ENCODE assay signal across 10 cellular contexts in the genomic region with DNA sequence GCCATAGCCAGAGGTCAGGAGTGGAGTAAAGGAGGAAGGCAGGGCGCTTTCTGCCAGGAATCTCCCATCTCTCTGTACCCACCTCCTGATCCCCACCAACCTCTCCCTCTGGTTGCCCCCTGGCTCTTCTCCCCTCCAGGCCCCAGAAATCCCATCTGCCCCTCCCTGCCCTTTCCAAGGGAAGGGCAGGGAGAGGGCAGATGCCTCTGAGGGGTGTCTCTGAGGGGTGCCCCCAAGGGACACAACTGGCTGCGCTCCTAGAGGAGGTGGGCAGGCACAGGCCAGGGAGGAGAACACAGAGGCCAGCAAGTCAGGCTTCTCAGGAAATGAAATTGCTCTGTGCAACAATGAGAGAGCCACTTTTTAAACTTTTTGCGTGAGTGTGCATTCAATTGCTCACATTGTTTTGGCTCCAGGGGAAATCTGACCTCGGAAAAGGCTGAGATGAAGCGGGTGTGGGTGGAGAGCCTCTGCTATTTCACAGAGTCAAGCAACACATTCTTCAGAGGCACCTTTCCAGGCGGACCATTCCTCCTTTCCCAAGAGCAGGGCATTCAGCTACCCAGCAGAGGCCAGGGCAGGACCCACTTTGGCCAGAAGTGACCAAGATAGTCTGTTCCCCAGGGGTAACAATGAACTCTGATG.
A peak's percentile ranks its signal among the peaks of the same experiment; 100 is the strongest.
DNase-seq lines count a peak whose midpoint lies in the region; ATAC-seq and TF ChIP-seq lines count a peak whose summit lies in the region.
"Had no signal": no experiment of that assay in that cellular context is flagged by ENCODE, and none has a peak within 500 bp of the region (broad histone marks: within the 10 kb centered on the region; RNA-seq: fewer than 3 reads in every experiment).

No MANE protein-coding gene starts in this region.

- no peak overlapping the region for H3K4me3 ChIP-seq in cardiac muscle cell
- H3K4me3 ChIP-seq: MG63 had no signal

- DNase-seq in EL (peak; percentile 41), amniotic stem cell (lab: John Stamatoyannopoulos, UW) (peak; percentile 37), cardiac muscle cell (ENCODE audit: low read depth in 1 of 2, low spot score in 1 of 2) (peak; percentile 28 to 68), posterior vena cava (ENCODE audit: low spot score) (peak; percentile 55), NK-92 (lab: John Stamatoyannopoulos, UW; ENCODE audit: unreplicated experiment) (no peak)
- DNase-seq in stimulated activated CD4-positive, alpha-beta T cell treated with anti-CD3 and anti-CD28 coated beads, Interleukin-4, amount 100 ng/mL, for 4 hours, result no peak
- DNase-seq in activated CD4-positive, alpha-beta T cell treated with anti-CD3 and anti-CD28 coated beads for 48 hours, result no peak
- DNase-seq: MG63, NCI-H748 treated with DMSO at 0.1 percent for 48 hours had no signal

- H3K9me3 ChIP-seq in cardiac muscle cell (ENCODE audit: low read depth), result no peaks in the 10 kb centered on the region
- H3K9me3 ChIP-seq: MG63 had no signal

- peak overlapping the region; percentile 96 for H3K27ac ChIP-seq in cardiac muscle cell

- no peaks in the 10 kb centered on the region for H3K36me3 ChIP-seq in cardiac muscle cell

- no peak for ATAC-seq in HG02798 (IDR thresholded peaks at IDR 0.05; ENCODE audit: poor library complexity, unreplicated experiment)

- H3K27me3 ChIP-seq in cardiac muscle cell, result no peaks in the 10 kb centered on the region
- H3K27me3 ChIP-seq: MG63 had no signal

- intact Hi-C loops in posterior vena cava (cut with DNase I), result loop anchor here in 1 of 2 donors (5.0 kb wide), 1 partner anchor 102 kb away; no protein-coding TSS in a partner anchor

- H3K4me1 ChIP-seq in cardiac muscle cell (ENCODE audit: low read depth), result peaks cover 59% of the 10 kb centered on the region

- no peak for TF ChIP-seq CTCF in cardiac muscle cell (IDR thresholded peaks at IDR 0.05; ENCODE audit: low read depth, low read length)

Comparison
In these comparisons a context has a peak if more than half of its experiments do, and no peak if none do; other contexts are left out.
1. DNase-seq: peak in EL (single experiment), amniotic stem cell (single experiment), cardiac muscle cell (2 of 2) and posterior vena cava (single experiment); none in stimulated activated CD4-positive, alpha-beta T cell treated with anti-CD3 and anti-CD28 coated beads, Interleukin-4, amount 100 ng/mL, for 4 hours (0 of 2), NK-92 (single experiment) and activated CD4-positive, alpha-beta T cell treated with anti-CD3 and anti-CD28 coated beads for 48 hours (single experiment).